Comparison of ENCODE assay signal across 8 cellular contexts in genomic region chr3:111069974-111070751, GRCh38. TPM values are rescaled to one million over a fixed set of nuclear protein-coding genes. Genes with fewer than 3 reads are reported as not detected.
DNase-seq lines count a peak whose midpoint lies in the region; ATAC-seq lines count a peak whose summit lies in the region.

No MANE protein-coding gene starts in this region.

- ATAC-seq in activated CD4-positive, alpha-beta T cell treated with anti-CD3 and anti-CD28 coated beads for 36 hours = no peak
- ATAC-seq in activated naive CD8-positive, alpha-beta T cell treated with anti-CD3 and anti-CD28 coated beads, Interleukin-2, amount 50 U/mL, for 24 hours = no peak
- peak; percentile 49 for ATAC-seq in sciatic nerve
- ATAC-seq in HG03095 (IDR thresholded peaks at IDR 0.05; ENCODE audit: unreplicated experiment) = no peak
- no peak for ATAC-seq in HG02981 (IDR thresholded peaks at IDR 0.05; ENCODE audit: unreplicated experiment)

- no peaks in the 10 kb centered on the region for H3K9me3 ChIP-seq in iPS-18a (ENCODE audit: control insufficient read depth, low read depth, low read length)

- no peaks in the 10 kb centered on the region for H3K27me3 ChIP-seq in iPS-18a (ENCODE audit: control insufficient read depth, insufficient read depth, low read length)

- H3K4me3 ChIP-seq in iPS-18a (ENCODE audit: low read length) = peak overlapping the region; percentile 94

- peak; percentile 11 for DNase-seq in activated CD4-positive, alpha-beta T cell treated with anti-CD3 and anti-CD28 coated beads for 36 hours
- no peak for DNase-seq in activated CD4-positive, alpha-beta T cell treated with anti-CD3 and anti-CD28 coated beads, Interleukin-2, amount 50 U/mL, for 4 hours
- no peak for DNase-seq in activated naive CD8-positive, alpha-beta T cell treated with anti-CD3 and anti-CD28 coated beads, Interleukin-2, amount 50 U/mL, for 24 hours
- DNase-seq in sciatic nerve (ENCODE audit: low spot score) (no peak), COR-L47 (lab: John Stamatoyannopoulos, UW) (no peak)

- peak overlapping the region; percentile 77 for H3K9ac ChIP-seq in iPS-18a (ENCODE audit: low read length)

- peaks cover 16% of the 10 kb centered on the region for H3K4me1 ChIP-seq in iPS-18a (ENCODE audit: control insufficient read depth, low read depth, low read length)

- H3K4me1 Mint-ChIP-seq in activated CD4-positive, alpha-beta T cell treated with anti-CD3 and anti-CD28 coated beads for 36 hours = peaks cover 28% of the 10 kb centered on the region
- peaks cover 30% of the 10 kb centered on the region for H3K4me1 Mint-ChIP-seq in activated naive CD8-positive, alpha-beta T cell treated with anti-CD3 and anti-CD28 coated beads, Interleukin-2, amount 50 U/mL, for 24 hours

- H3K4me3 Mint-ChIP-seq in activated CD4-positive, alpha-beta T cell treated with anti-CD3 and anti-CD28 coated beads for 36 hours = peak overlapping the region; percentile 83
- peak overlapping the region; percentile 83 for H3K4me3 Mint-ChIP-seq in activated naive CD8-positive, alpha-beta T cell treated with anti-CD3 and anti-CD28 coated beads, Interleukin-2, amount 50 U/mL, for 24 hours

- peaks cover 35% of the 10 kb centered on the region for H3K27me3 Mint-ChIP-seq in activated CD4-positive, alpha-beta T cell treated with anti-CD3 and anti-CD28 coated beads for 36 hours
- peaks cover 40% of the 10 kb centered on the region for H3K27me3 Mint-ChIP-seq in activated naive CD8-positive, alpha-beta T cell treated with anti-CD3 and anti-CD28 coated beads, Interleukin-2, amount 50 U/mL, for 24 hours

- H3K9me3 Mint-ChIP-seq in activated CD4-positive, alpha-beta T cell treated with anti-CD3 and anti-CD28 coated beads for 36 hours (ENCODE audit: low read depth) = no peaks in the 10 kb centered on the region
- H3K9me3 Mint-ChIP-seq in activated naive CD8-positive, alpha-beta T cell treated with anti-CD3 and anti-CD28 coated beads, Interleukin-2, amount 50 U/mL, for 24 hours = no peaks in the 10 kb centered on the region

- no peaks in the 10 kb centered on the region for H3K36me3 Mint-ChIP-seq in activated CD4-positive, alpha-beta T cell treated with anti-CD3 and anti-CD28 coated beads for 36 hours (ENCODE audit: low read depth)
- no peaks in the 10 kb centered on the region for H3K36me3 Mint-ChIP-seq in activated naive CD8-positive, alpha-beta T cell treated with anti-CD3 and anti-CD28 coated beads, Interleukin-2, amount 50 U/mL, for 24 hours (ENCODE audit: low read depth)

- no peaks in the 10 kb centered on the region for H3K36me3 ChIP-seq in iPS-18a (ENCODE audit: control insufficient read depth, low read depth, low read length)

- intact Hi-C loops in activated CD4-positive, alpha-beta T cell treated with anti-CD3 and anti-CD28 coated beads for 36 hours (cut with DNase I, micrococcal nuclease) = loop anchor here (1.0 to 10.0 kb wide), 9 partner anchors 255 to 1335 kb away; partner anchors contain the start of gene CD96 (in 1 of the 2)
- intact Hi-C loops in sciatic nerve (cut with DNase I) = no loop called here

- POLR2A ChIA-PET in activated CD4-positive, alpha-beta T cell treated with anti-CD3 and anti-CD28 coated beads for 36 hours (lab: Charles Lee) = no interaction called here

- no peak overlapping the region for H3K27ac ChIP-seq in iPS-18a (ENCODE audit: low read length)

- peak overlapping the region; percentile 80 for H3K27ac Mint-ChIP-seq in activated CD4-positive, alpha-beta T cell treated with anti-CD3 and anti-CD28 coated beads for 36 hours
- no peak overlapping the region for H3K27ac Mint-ChIP-seq in activated naive CD8-positive, alpha-beta T cell treated with anti-CD3 and anti-CD28 coated beads, Interleukin-2, amount 50 U/mL, for 24 hours

- CTCF ChIA-PET in activated CD4-positive, alpha-beta T cell treated with anti-CD3 and anti-CD28 coated beads for 36 hours (lab: Charles Lee) = interaction anchor here (0.5 to 1.4 kb wide), 4 partner anchors 10 to 1047 kb away, joined by 3 to 4 read pairs (median 4); no protein-coding TSS in a partner anchor

RNA-seq across cellular contexts. Expression of gene NECTIN3, which starts 1.5 kb away (rescaled TPM):
- 1 to 10 TPM; 5.1 to 5.9 TPM for total RNA-seq in activated CD4-positive, alpha-beta T cell treated with anti-CD3 and anti-CD28 coated beads for 36 hours
- total RNA-seq in sciatic nerve = 37.8 TPM
